ENCODE assay signal across 10 cellular contexts in genomic region chr3:9111349-9112265, GRCh38.
DNase-seq lines count a peak whose midpoint lies in the region; ATAC-seq and TF ChIP-seq lines count a peak whose summit lies in the region.
"Had no signal": no experiment of that assay in that cellular context is flagged by ENCODE, and none has a peak within 500 bp of the region (broad histone marks: within the 10 kb centered on the region; RNA-seq: fewer than 3 reads in every experiment).

No MANE protein-coding gene starts in this region.

- H3K27me3 ChIP-seq in MG63: no peaks in the 10 kb centered on the region

- no peaks in the 10 kb centered on the region for H3K9me3 ChIP-seq in MG63

- H3K4me3 ChIP-seq in MG63 (no peak overlapping the region), fibroblast of mammary gland (ENCODE audit: control insufficient read depth, low read depth, low read length) (no peak overlapping the region)

- H3K36me3 Mint-ChIP-seq in nephron progenitor cell (ENCODE audit: low read depth): peaks cover 61% of the 10 kb centered on the region

- TF ChIP-seq CTCF in fibroblast of mammary gland (conservative IDR thresholded peaks at IDR 0.05; ENCODE audit: control insufficient read depth, insufficient read depth, low read depth, low read length) (peak; percentile 31), nephron progenitor cell (IDR thresholded peaks at IDR 0.05) (peak; percentile 11)

- no peaks in the 10 kb centered on the region for H3K36me3 ChIP-seq in MG63

- H3K4me1 Mint-ChIP-seq in nephron progenitor cell: peaks cover 67% of the 10 kb centered on the region

- H3K27me3 Mint-ChIP-seq in nephron progenitor cell (ENCODE audit: low read depth, poor library complexity): peaks cover 9% of the 10 kb centered on the region

- no peak overlapping the region for H3K4me3 Mint-ChIP-seq in nephron progenitor cell

- ATAC-seq in HG02678 (IDR thresholded peaks at IDR 0.05; ENCODE audit: unreplicated experiment) (no peak), GM19463 (IDR thresholded peaks at IDR 0.05; ENCODE audit: unreplicated experiment) (no peak)
- ATAC-seq: Panc1 had no signal

- peaks cover 15% of the 10 kb centered on the region for H3K9me3 Mint-ChIP-seq in nephron progenitor cell

- H3K27ac Mint-ChIP-seq in nephron progenitor cell: no peak overlapping the region

- DNase-seq in C1 segment of cervical spinal cord (lab: John Stamatoyannopoulos, UW) (peak in 8 of 14 donors; percentile 26 to 94 (median 46)), MG63 (peak; percentile 64), fibroblast of mammary gland (ENCODE audit: low read depth) (peak; percentile 55), nephron progenitor cell (no peak), NCI-H187 treated with DMSO at 0.1 percent for 48 hours (lab: John Stamatoyannopoulos, UW) (no peak), COR-L47 (lab: John Stamatoyannopoulos, UW) (no peak)
- DNase-seq: DMS53 had no signal

Comparison
In these comparisons a context has a peak if more than half of its experiments do, and no peak if none do; other contexts are left out.
1. DNase-seq: peak in C1 segment of cervical spinal cord (8 of 14), MG63 (single experiment) and fibroblast of mammary gland (single experiment); none in nephron progenitor cell (single experiment), NCI-H187 treated with DMSO at 0.1 percent for 48 hours (single experiment) and COR-L47 (single experiment).